32 cellular contexts compared by ENCODE assay signal in the genomic region with DNA sequence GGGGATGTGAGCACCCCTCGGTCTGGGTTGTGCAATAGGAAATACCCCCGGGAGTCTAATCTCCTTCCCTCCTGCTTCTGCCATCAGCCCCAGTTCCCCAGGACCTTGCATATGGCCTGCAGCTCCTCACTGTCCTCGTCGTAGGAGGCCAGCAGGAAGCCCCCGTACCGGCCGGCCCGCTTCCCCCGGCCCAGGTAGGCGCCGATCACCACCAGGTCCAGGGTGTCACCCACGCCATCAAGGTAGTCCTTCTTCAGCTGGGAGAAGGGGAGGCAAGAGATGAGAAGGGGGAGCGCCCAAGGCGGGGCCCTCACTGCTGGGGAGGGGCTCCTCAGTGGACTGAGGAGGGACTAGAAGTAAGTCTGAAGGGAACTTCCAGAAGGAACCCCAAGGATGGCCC.
"Had no signal": no experiment of that assay in that cellular context is flagged by ENCODE, and none has a peak within 500 bp of the region (broad histone marks: within the 10 kb centered on the region; RNA-seq: fewer than 3 reads in every experiment).

No MANE protein-coding gene starts in this region.

- H3K27me3 Mint-ChIP-seq: activated B cell treated with CpG ODN at 0.5 μM for 24 hours; activated CD8-positive, alpha-beta T cell treated with anti-CD3 and anti-CD28 coated beads for 36 hours; activated naive CD8-positive, alpha-beta T cell; activated T-helper 17 cell treated with anti-CD3 and anti-CD28 coated beads, Interleukin-2, amount 50 U/mL, for 72 hours; central memory CD8-positive, alpha-beta T cell; dendritic cell treated with granulocyte-macrophage colony-stimulating factor and Interleukin-4, amounts not matched to agents 40 ng/mL and 50 ng/mL, for 4 days; T-helper 17 cell had no signal

- ATAC-seq: activated CD4-positive, CD25-positive, alpha-beta regulatory T cell treated with anti-CD3 and anti-CD28 coated beads, Interleukin-2, amount 50 U/mL, for 24 hours; activated CD8-positive, alpha-beta T cell treated with anti-CD3 and anti-CD28 coated beads for 36 hours; activated T-cell treated with anti-CD3 and anti-CD28 coated beads, Interleukin-2, amount 50 U/mL, for 4 hours; activated T-helper 17 cell treated with anti-CD3 and anti-CD28 coated beads, Interleukin-2, amount 50 U/mL, for 72 hours; T-helper 17 cell had no signal

- DNase-seq: activated B cell treated with CpG ODN at 0.5 μM for 24 hours; activated CD4-positive, alpha-beta T cell treated with anti-CD3 and anti-CD28 coated beads for 48 hours; activated CD4-positive, alpha-beta T cell treated with anti-CD3 and anti-CD28 coated beads, Interleukin-2, amount 50 U/mL, for 1 hour; activated CD4-positive, alpha-beta T cell treated with anti-CD3 and anti-CD28 coated beads, Interleukin-2, amount 50 U/mL, for 48 hours; activated CD8-positive, alpha-beta memory T cell treated with anti-CD3 and anti-CD28 coated beads for 24 hours; activated CD8-positive, alpha-beta T cell treated with anti-CD3 and anti-CD28 coated beads for 36 hours; activated effector memory CD4-positive, alpha-beta T cell treated with Interleukin-2 at 50 U/mL for 16 hours; activated gamma-delta T cell treated with Interleukin-2 at 50 U/mL for 16 hours; activated naive CD4-positive, alpha-beta T cell treated with anti-CD3 and anti-CD28 coated beads, Interleukin-2, amount 50 U/mL, for 16 hours; activated naive CD4-positive, alpha-beta T cell treated with Interleukin-2 at 50 U/mL for 16 hours; activated T-cell treated with anti-CD3 and anti-CD28 coated beads, Interleukin-2, amount 50 U/mL, for 4 hours; amniotic stem cell; dorsolateral prefrontal cortex; effector memory CD4-positive, alpha-beta T cell; endodermal cell; erythroblast; gastrocnemius medialis; glutamatergic neuron; T-helper 1 cell; T-helper 17 cell; T1000; WERI-Rb-1 had no signal

- H3K4me3 ChIP-seq: coronary artery, dorsolateral prefrontal cortex, esophagus muscularis mucosa, gastrocnemius medialis had no signal

- H3K36me3 ChIP-seq: brain microvascular endothelial cell, gastrocnemius medialis had no signal

- H3K27ac Mint-ChIP-seq: activated B cell treated with CpG ODN at 0.5 μM for 24 hours; activated naive CD8-positive, alpha-beta T cell; dendritic cell treated with granulocyte-macrophage colony-stimulating factor and Interleukin-4, amounts not matched to agents 40 ng/mL and 50 ng/mL, for 4 days; endodermal cell; T-helper 17 cell; T-helper 2 cell treated with Interferon-gamma antibody and Interleukin-4, amounts not matched to agents 5 μg/mL and 100 μg/mL, for 36 hours had no signal

- H3K4me1 Mint-ChIP-seq: endodermal cell had no signal

- H3K4me3 Mint-ChIP-seq: activated B cell treated with CpG ODN at 0.5 μM for 24 hours; activated CD8-positive, alpha-beta T cell treated with anti-CD3 and anti-CD28 coated beads for 36 hours; activated naive CD8-positive, alpha-beta T cell; activated T-cell treated with anti-CD3 and anti-CD28 coated beads, Interleukin-2, amount 50 U/mL, for 4 hours; activated T-helper 17 cell treated with anti-CD3 and anti-CD28 coated beads, Interleukin-2, amount 50 U/mL, for 72 hours; central memory CD8-positive, alpha-beta T cell; dendritic cell treated with granulocyte-macrophage colony-stimulating factor and Interleukin-4, amounts not matched to agents 40 ng/mL and 50 ng/mL, for 4 days; endodermal cell; T-helper 17 cell; T-helper 2 cell treated with Interferon-gamma antibody and Interleukin-4, amounts not matched to agents 5 μg/mL and 100 μg/mL, for 36 hours had no signal

- H3K9me3 ChIP-seq: esophagus muscularis mucosa, gastrocnemius medialis had no signal

- H3K4me1 ChIP-seq: gastrocnemius medialis had no signal

- H3K27ac ChIP-seq: brain microvascular endothelial cell, coronary artery, esophagus muscularis mucosa, foreskin keratinocyte, gastrocnemius medialis, WERI-Rb-1 had no signal

- H3K9me3 Mint-ChIP-seq: activated CD8-positive, alpha-beta T cell treated with anti-CD3 and anti-CD28 coated beads for 36 hours; activated T-cell treated with anti-CD3 and anti-CD28 coated beads, Interleukin-2, amount 50 U/mL, for 4 hours; activated T-helper 17 cell treated with anti-CD3 and anti-CD28 coated beads, Interleukin-2, amount 50 U/mL, for 72 hours; central memory CD8-positive, alpha-beta T cell; dendritic cell treated with granulocyte-macrophage colony-stimulating factor and Interleukin-4, amounts not matched to agents 40 ng/mL and 50 ng/mL, for 4 days; endodermal cell; T-helper 2 cell treated with Interferon-gamma antibody and Interleukin-4, amounts not matched to agents 5 μg/mL and 100 μg/mL, for 36 hours had no signal

- H3K27me3 ChIP-seq: brain microvascular endothelial cell, dorsolateral prefrontal cortex, esophagus muscularis mucosa, foreskin keratinocyte, gastrocnemius medialis had no signal
